Comparison of ENCODE assay signal across 17 cellular contexts in genomic region chr6:15433517-15433874, GRCh38.
DNase-seq lines count a peak whose midpoint lies in the region; ATAC-seq and TF ChIP-seq lines count a peak whose summit lies in the region.
"Had no signal": no experiment of that assay in that cellular context is flagged by ENCODE, and none has a peak within 500 bp of the region (broad histone marks: within the 10 kb centered on the region; RNA-seq: fewer than 3 reads in every experiment).

No MANE protein-coding gene starts in this region.

- in situ Hi-C loops in GM13976 (cut with MboI; ENCODE audit: low sequenced_read_pairs, unreplicated experiment): no loop called here

- intact Hi-C loops in activated CD4-positive, alpha-beta T cell treated with anti-CD3 and anti-CD28 coated beads, Interleukin-2, amount 10 ng/mL, durations not matched to agents 24 days and 14 days (cut with micrococcal nuclease): loop anchor here (10.0 kb wide), 1 partner anchor 699 kb away; no protein-coding TSS in a partner anchor

- no peaks in the 10 kb centered on the region for H3K36me3 ChIP-seq in HEK293 (ENCODE audit: control insufficient read depth in 2 of 2, insufficient read depth in 1 of 2, low read length in 2 of 2)
- H3K36me3 ChIP-seq: ascending aorta, prostate gland had no signal

- peak overlapping the region; percentile 61 for H3K27ac Mint-ChIP-seq in activated CD4-positive, alpha-beta T cell treated with anti-CD3 and anti-CD28 coated beads, Interleukin-2, amount 10 ng/mL, durations not matched to agents 24 days and 14 days
- H3K27ac Mint-ChIP-seq in activated naive CD8-positive, alpha-beta T cell treated with anti-CD3 and anti-CD28 coated beads, Interleukin-2, amount 50 U/mL, for 24 hours: peak overlapping the region; percentile 67
- peak overlapping the region in 5 of 10 donors; percentile 12 to 74 (median 38) for H3K27ac Mint-ChIP-seq in naive thymus-derived CD8-positive, alpha-beta T cell
- no peak overlapping the region for H3K27ac Mint-ChIP-seq in nephron progenitor cell

- H3K27ac ChIP-seq in HEK293 (ENCODE audit: extremely low read depth, low read depth, low read length): no peak overlapping the region
- H3K27ac ChIP-seq: A549, ascending aorta, prostate gland had no signal

- peaks cover 3% of the 10 kb centered on the region for H3K9me3 Mint-ChIP-seq in activated CD4-positive, alpha-beta T cell treated with anti-CD3 and anti-CD28 coated beads, Interleukin-2, amount 10 ng/mL, durations not matched to agents 24 days and 14 days
- peaks cover 10% of the 10 kb centered on the region for H3K9me3 Mint-ChIP-seq in activated naive CD8-positive, alpha-beta T cell treated with anti-CD3 and anti-CD28 coated beads, Interleukin-2, amount 50 U/mL, for 24 hours
- no peaks in the 10 kb centered on the region for H3K9me3 Mint-ChIP-seq in naive thymus-derived CD8-positive, alpha-beta T cell
- peaks cover 26% of the 10 kb centered on the region for H3K9me3 Mint-ChIP-seq in nephron progenitor cell

- TF ChIP-seq CTCF in HEK293 (tag by site-specific recombination; IDR thresholded peaks at IDR 0.05) (no peak), nephron progenitor cell (IDR thresholded peaks at IDR 0.05) (no peak), GM13976 (IDR thresholded peaks at IDR 0.05; ENCODE audit: borderline replicate concordance, control extremely low read depth, extremely low read depth, insufficient read depth, missing control alignments) (no peak)

- H3K4me3 Mint-ChIP-seq in activated CD4-positive, alpha-beta T cell treated with anti-CD3 and anti-CD28 coated beads, Interleukin-2, amount 10 ng/mL, durations not matched to agents 24 days and 14 days: peak overlapping the region; percentile 52
- H3K4me3 Mint-ChIP-seq in activated naive CD8-positive, alpha-beta T cell treated with anti-CD3 and anti-CD28 coated beads, Interleukin-2, amount 50 U/mL, for 24 hours: peak overlapping the region; percentile 52
- H3K4me3 Mint-ChIP-seq in naive thymus-derived CD8-positive, alpha-beta T cell: peak overlapping the region in 7 of 10 donors; percentile 42 to 78 (median 66)
- no peak overlapping the region for H3K4me3 Mint-ChIP-seq in nephron progenitor cell

- POLR2A ChIA-PET in HEK293 (lab: Yijun Ruan, JAX): no interaction called here
- POLR2A ChIA-PET in naive thymus-derived CD8-positive, alpha-beta T cell (lab: Charles Lee): interaction anchor here (0.6 to 2.0 kb wide), 2 partner anchors 11 to 54 kb away, joined by 3 to 8 read pairs; no protein-coding TSS in a partner anchor

- H3K4me3 ChIP-seq in HEK293 (ENCODE audit: low read depth, low read length): no peak overlapping the region
- H3K4me3 ChIP-seq: A549, ascending aorta, prostate gland had no signal

- H3K9me3 ChIP-seq in HEK293 (ENCODE audit: control insufficient read depth, insufficient read depth, low read depth, low read length): no peaks in the 10 kb centered on the region
- H3K9me3 ChIP-seq: ascending aorta, prostate gland had no signal

- ATAC-seq in activated naive CD8-positive, alpha-beta T cell treated with anti-CD3 and anti-CD28 coated beads, Interleukin-2, amount 50 U/mL, for 24 hours: no peak
- ATAC-seq in naive thymus-derived CD8-positive, alpha-beta T cell: no peak
- ATAC-seq: A549 had no signal

- CTCF ChIA-PET in HEK293 (lab: Yijun Ruan, JAX): interaction anchor here (0.6 to 3.2 kb wide), 3 partner anchors 8 to 43 kb away, joined by 3 to 19 read pairs (median 3); no protein-coding TSS in a partner anchor

- H3K27me3 Mint-ChIP-seq in activated CD4-positive, alpha-beta T cell treated with anti-CD3 and anti-CD28 coated beads, Interleukin-2, amount 10 ng/mL, durations not matched to agents 24 days and 14 days: no peaks in the 10 kb centered on the region
- no peaks in the 10 kb centered on the region for H3K27me3 Mint-ChIP-seq in activated naive CD8-positive, alpha-beta T cell treated with anti-CD3 and anti-CD28 coated beads, Interleukin-2, amount 50 U/mL, for 24 hours
- no peaks in the 10 kb centered on the region for H3K27me3 Mint-ChIP-seq in naive thymus-derived CD8-positive, alpha-beta T cell
- no peaks in the 10 kb centered on the region for H3K27me3 Mint-ChIP-seq in nephron progenitor cell (ENCODE audit: low read depth, poor library complexity)

- H3K4me1 Mint-ChIP-seq in activated CD4-positive, alpha-beta T cell treated with anti-CD3 and anti-CD28 coated beads, Interleukin-2, amount 10 ng/mL, durations not matched to agents 24 days and 14 days: peaks cover 89% of the 10 kb centered on the region
- H3K4me1 Mint-ChIP-seq in activated naive CD8-positive, alpha-beta T cell treated with anti-CD3 and anti-CD28 coated beads, Interleukin-2, amount 50 U/mL, for 24 hours: peaks cover 96% of the 10 kb centered on the region
- peaks cover 48 to 96% (median 89%) of the 10 kb centered on the region in 4 donors for H3K4me1 Mint-ChIP-seq in naive thymus-derived CD8-positive, alpha-beta T cell
- peaks cover 86% of the 10 kb centered on the region for H3K4me1 Mint-ChIP-seq in nephron progenitor cell

- H3K36me3 Mint-ChIP-seq in activated CD4-positive, alpha-beta T cell treated with anti-CD3 and anti-CD28 coated beads, Interleukin-2, amount 10 ng/mL, durations not matched to agents 24 days and 14 days (ENCODE audit: low read depth): peaks cover 45% of the 10 kb centered on the region
- peaks cover 26% of the 10 kb centered on the region for H3K36me3 Mint-ChIP-seq in activated naive CD8-positive, alpha-beta T cell treated with anti-CD3 and anti-CD28 coated beads, Interleukin-2, amount 50 U/mL, for 24 hours (ENCODE audit: low read depth)
- H3K36me3 Mint-ChIP-seq in naive thymus-derived CD8-positive, alpha-beta T cell: no peaks in the 10 kb centered on the region
- peaks cover 32% of the 10 kb centered on the region for H3K36me3 Mint-ChIP-seq in nephron progenitor cell (ENCODE audit: low read depth)

- DNase-seq in activated CD4-positive, alpha-beta T cell treated with anti-CD3 and anti-CD28 coated beads, Interleukin-2, amount 10 ng/mL, durations not matched to agents 24 days and 14 days: no peak
- DNase-seq in activated CD4-positive, alpha-beta T cell treated with anti-CD3 and anti-CD28 coated beads for 1 hour: no peak
- DNase-seq in activated naive CD8-positive, alpha-beta T cell treated with anti-CD3 and anti-CD28 coated beads, Interleukin-2, amount 50 U/mL, for 24 hours: no peak
- DNase-seq in naive thymus-derived CD8-positive, alpha-beta T cell: no peak
- DNase-seq in nephron progenitor cell: no peak
- DNase-seq in OCI-M2 (lab: John Stamatoyannopoulos, UW; ENCODE audit: unreplicated experiment): no peak
- DNase-seq in GM13976 (ENCODE audit: low spot score): no peak
- DNase-seq: activated CD8-positive, alpha-beta memory T cell treated with anti-CD3 and anti-CD28 coated beads, Interleukin-2, amount 50 U/mL, for 4 hours; Calu3; GDM1; NCI-H1694 treated with DMSO at 0.1 percent for 48 hours; NCI-H446; SK-N-SH had no signal

- peaks cover 40% of the 10 kb centered on the region for H3K4me1 ChIP-seq in HEK293 (ENCODE audit: control insufficient read depth, insufficient read depth, low read length)

TF ChIP-seq in HEK293, 187 proteins besides CTCF, POLR2A, EP300 and RAD21 (continues in another document):
- TF ChIP-seq PRDM10 (tag by site-specific recombination; IDR thresholded peaks at IDR 0.05) (0 out of 2 replicates have a peak, but pooled peaks have one; percentile 43), ZNF335 (tag by site-specific recombination; conservative IDR thresholded peaks at IDR 0.05) (no peak), ZNF280D (tag by site-specific recombination; IDR thresholded peaks at IDR 0.05) (no peak)
